ENCODE assay signal across 15 cellular contexts in genomic region chr9:94894111-94894699, GRCh38.
"Had no signal": no experiment of that assay in that cellular context is flagged by ENCODE, and none has a peak within 500 bp of the region (broad histone marks: within the 10 kb centered on the region; RNA-seq: fewer than 3 reads in every experiment).

No MANE protein-coding gene starts in this region.

- H3K4me1 ChIP-seq: left ventricle myocardium inferior, thyroid gland had no signal

- DNase-seq: activated CD4-positive, alpha-beta T cell treated with anti-CD3 and anti-CD28 coated beads, Interleukin-2, amount 50 U/mL, for 4 hours; activated CD8-positive, alpha-beta memory T cell treated with anti-CD3 and anti-CD28 coated beads, Interleukin-2, amount 10 ng/mL, durations not matched to agents 7 days and 5 days; activated effector memory CD4-positive, alpha-beta T cell treated with Interleukin-2 at 50 U/mL for 16 hours; activated T-cell treated with anti-CD3 and anti-CD28 coated beads, Interleukin-2, amount 50 U/mL, for 24 hours; amygdala; cerebellar nuclear complex; dermis blood vessel endothelial cell; endodermal cell; kidney; left ventricle myocardium inferior; ovary; thyroid gland had no signal

- H3K36me3 ChIP-seq: gastroesophageal sphincter, left ventricle myocardium inferior, ovary, thyroid gland, vagina had no signal

- H3K27ac ChIP-seq: gastroesophageal sphincter, left ventricle myocardium inferior, thyroid gland, vagina had no signal

- FAIRE-seq: kidney had no signal

- ATAC-seq: activated CD4-positive, CD25-positive, alpha-beta regulatory T cell treated with anti-CD3 and anti-CD28 coated beads, Interleukin-2, amount 50 U/mL, for 24 hours; activated CD8-positive, alpha-beta memory T cell treated with anti-CD3 and anti-CD28 coated beads, Interleukin-2, amount 10 ng/mL, durations not matched to agents 7 days and 5 days; gastroesophageal sphincter had no signal

- H3K9me3 ChIP-seq: gastroesophageal sphincter, ovary, thyroid gland, vagina had no signal

- H3K4me3 ChIP-seq: gastroesophageal sphincter, left ventricle myocardium inferior, ovary, thyroid gland, vagina had no signal

- H3K27me3 ChIP-seq: gastroesophageal sphincter, thyroid gland, vagina had no signal
